1 cellular context compared by ENCODE assay signal in genomic region chr16:31508706-31509523, GRCh38.
TF ChIP-seq lines count a peak whose summit lies in the region.

No MANE protein-coding gene starts in this region.

TF ChIP-seq in HepG2, 621 proteins besides CTCF, POLR2A, EP300 and RAD21 (continued from another document):
- no peak for TF ChIP-seq MTERF4 (CRISPR knock-in tag; IDR thresholded peaks at IDR 0.05)
- no peak for TF ChIP-seq ZNF550 (CRISPR knock-in tag; IDR thresholded peaks at IDR 0.05; ENCODE audit: borderline replicate concordance)
- 0 out of 2 replicates have a peak, but pooled peaks have one; percentile 65 for TF ChIP-seq ZFP36L1 (CRISPR knock-in tag; IDR thresholded peaks at IDR 0.05)
- no peak for TF ChIP-seq PHF8 (CRISPR knock-in tag; IDR thresholded peaks at IDR 0.05)
- peak; percentile 7 for TF ChIP-seq ASH2L (IDR thresholded peaks at IDR 0.05; ENCODE audit: insufficient read length, low read depth, low read length)
- 0 out of 2 replicates have a peak, but pooled peaks have one; percentile 20 for TF ChIP-seq ZNF20 (CRISPR knock-in tag; IDR thresholded peaks at IDR 0.05)
- no peak for TF ChIP-seq KAT8 (CRISPR knock-in tag; IDR thresholded peaks at IDR 0.05)
- no peak for TF ChIP-seq SMAD3 (CRISPR knock-in tag; IDR thresholded peaks at IDR 0.05)
- TF ChIP-seq MTA3 (CRISPR knock-in tag; IDR thresholded peaks at IDR 0.05), result no peak
- TF ChIP-seq DNMT3B (CRISPR knock-in tag; conservative IDR thresholded peaks at IDR 0.05), result no peak
- TF ChIP-seq MZF1 (CRISPR knock-in tag; IDR thresholded peaks at IDR 0.05; ENCODE audit: borderline replicate concordance), result no peak
- TF ChIP-seq ZNF589 (CRISPR knock-in tag; conservative IDR thresholded peaks at IDR 0.05), result no peak
- TF ChIP-seq, protein P1, sequence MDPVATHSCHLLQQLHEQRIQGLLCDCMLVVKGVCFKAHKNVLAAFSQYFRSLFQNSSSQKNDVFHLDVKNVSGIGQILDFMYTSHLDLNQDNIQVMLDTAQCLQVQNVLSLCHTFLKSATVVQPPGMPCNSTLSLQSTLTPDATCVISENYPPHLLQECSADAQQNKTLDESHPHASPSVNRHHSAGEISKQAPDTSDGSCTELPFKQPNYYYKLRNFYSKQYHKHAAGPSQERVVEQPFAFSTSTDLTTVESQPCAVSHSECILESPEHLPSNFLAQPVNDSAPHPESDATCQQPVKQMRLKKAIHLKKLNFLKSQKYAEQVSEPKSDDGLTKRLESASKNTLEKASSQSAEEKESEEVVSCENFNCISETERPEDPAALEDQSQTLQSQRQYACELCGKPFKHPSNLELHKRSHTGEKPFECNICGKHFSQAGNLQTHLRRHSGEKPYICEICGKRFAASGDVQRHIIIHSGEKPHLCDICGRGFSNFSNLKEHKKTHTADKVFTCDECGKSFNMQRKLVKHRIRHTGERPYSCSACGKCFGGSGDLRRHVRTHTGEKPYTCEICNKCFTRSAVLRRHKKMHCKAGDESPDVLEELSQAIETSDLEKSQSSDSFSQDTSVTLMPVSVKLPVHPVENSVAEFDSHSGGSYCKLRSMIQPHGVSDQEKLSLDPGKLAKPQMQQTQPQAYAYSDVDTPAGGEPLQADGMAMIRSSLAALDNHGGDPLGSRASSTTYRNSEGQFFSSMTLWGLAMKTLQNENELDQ (CRISPR knock-in tag; IDR thresholded peaks at IDR 0.05; ENCODE audit: borderline replicate concordance), result no peak
- no peak for TF ChIP-seq PITX1 (CRISPR knock-in tag; IDR thresholded peaks at IDR 0.05)
- no peak for TF ChIP-seq TCF12 (IDR thresholded peaks at IDR 0.05)
- no peak for TF ChIP-seq TCF12 (CRISPR knock-in tag; IDR thresholded peaks at IDR 0.05)
TF ChIP-seq in HepG2: peak in this region for 12.
